In the genomic region with DNA sequence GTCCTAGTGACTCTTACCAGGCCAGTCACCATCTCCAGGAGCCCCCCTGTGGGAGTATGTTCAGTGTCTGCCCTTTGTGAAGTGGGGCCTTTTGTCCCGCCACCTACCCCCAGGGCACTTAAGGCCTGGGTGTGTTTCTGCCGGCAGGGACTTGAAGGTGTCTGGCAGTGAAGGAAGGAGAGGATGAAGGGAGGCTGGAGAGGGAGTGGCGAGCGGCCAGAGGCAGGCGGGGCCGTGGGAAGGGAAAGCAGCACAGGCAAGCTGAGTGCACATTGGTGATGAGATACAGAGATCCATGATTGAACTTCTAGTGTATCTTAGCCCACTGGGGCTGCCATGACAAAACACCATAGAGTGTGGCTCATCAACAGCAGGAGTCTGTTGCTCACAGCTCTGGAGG, we compare ENCODE assay signal across 19 cellular contexts. TPM values are rescaled to one million over a fixed set of nuclear protein-coding genes. Genes with fewer than 3 reads are reported as not detected.
A peak's percentile ranks its signal among the peaks of the same experiment; 100 is the strongest.
DNase-seq lines count a peak whose midpoint lies in the region; ATAC-seq, FAIRE-seq and TF ChIP-seq lines count a peak whose summit lies in the region.
"Had no signal": no experiment of that assay in that cellular context is flagged by ENCODE, and none has a peak within 500 bp of the region (broad histone marks: within the 10 kb centered on the region; RNA-seq: fewer than 3 reads in every experiment).

No MANE protein-coding gene starts in this region.

- TF ChIP-seq RAD21 in IMR-90 (IDR thresholded peaks at IDR 0.05; ENCODE audit: low read length) (no peak), GM12878 (IDR thresholded peaks at IDR 0.05; ENCODE audit: insufficient read depth, low read depth, low read length) (no peak)

- no peak overlapping the region for H3K4me3 ChIP-seq in IMR-90 (ENCODE audit: insufficient read depth, low read depth, low read length)
- no peak overlapping the region for H3K4me3 ChIP-seq in GM12878
- H3K4me3 ChIP-seq: GM23248, PC-9 had no signal

- H2BK15ac ChIP-seq in IMR-90 (ENCODE audit: low read depth, low read length): no peak overlapping the region

- peaks cover 5% of the 10 kb centered on the region for H3K36me3 Mint-ChIP-seq in activated naive CD8-positive, alpha-beta T cell
- H3K36me3 Mint-ChIP-seq in activated naive CD8-positive, alpha-beta T cell treated with anti-CD3 and anti-CD28 coated beads, Interleukin-2, amount 50 U/mL, for 24 hours (ENCODE audit: low read depth): peaks cover 56% of the 10 kb centered on the region
- H3K36me3 Mint-ChIP-seq in neural crest cell (ENCODE audit: low read depth): peaks cover 19% of the 10 kb centered on the region

- TF ChIP-seq CTCF in IMR-90 (conservative IDR thresholded peaks at IDR 0.05; ENCODE audit: low read depth, low read length) (no peak), GM12878 (IDR thresholded peaks at IDR 0.05 in 2 of 3, conservative IDR thresholded peaks at IDR 0.05 in 1 of 3; ENCODE audit: control insufficient read depth in 2 of 3, extremely low read depth in 1 of 3, insufficient read depth in 1 of 3, low read depth in 3 of 3, low read length in 3 of 3) (no peak), neural crest cell (conservative IDR thresholded peaks at IDR 0.05) (no peak)

- no peak for TF ChIP-seq EP300 in GM12878 (IDR thresholded peaks at IDR 0.05; ENCODE audit: borderline replicate concordance in 1 of 2, control insufficient read depth in 1 of 2, low read depth in 2 of 2, low read length in 2 of 2)

- peaks cover 7% of the 10 kb centered on the region for H3K4me1 Mint-ChIP-seq in activated naive CD8-positive, alpha-beta T cell (ENCODE audit: low read depth)
- H3K4me1 Mint-ChIP-seq in activated naive CD8-positive, alpha-beta T cell treated with anti-CD3 and anti-CD28 coated beads, Interleukin-2, amount 50 U/mL, for 24 hours: peaks cover 7% of the 10 kb centered on the region
- no peaks in the 10 kb centered on the region for H3K4me1 Mint-ChIP-seq in neural crest cell

- no peak overlapping the region for H2BK5ac ChIP-seq in IMR-90 (ENCODE audit: low read depth, low read length, poor library complexity, severe bottlenecking)

- no peak overlapping the region for H3K4me2 ChIP-seq in IMR-90 (ENCODE audit: low read depth, low read length)
- no peak overlapping the region for H3K4me2 ChIP-seq in GM12878 (ENCODE audit: control insufficient read depth, insufficient read depth)
- H3K4me2 ChIP-seq: PC-9 had no signal

- H3K27me3 ChIP-seq in IMR-90 (ENCODE audit: control insufficient read depth, insufficient read depth, low read length): no peaks in the 10 kb centered on the region
- no peaks in the 10 kb centered on the region for H3K27me3 ChIP-seq in GM12878 (replicated peaks in 1 of 2; ENCODE audit: control insufficient read depth in 2 of 2, insufficient read depth in 2 of 2, low read length in 1 of 2)

- no peaks in the 10 kb centered on the region for H3K9me3 ChIP-seq in IMR-90 (ENCODE audit: control insufficient read depth, insufficient read depth, low read length)
- no peaks in the 10 kb centered on the region for H3K9me3 ChIP-seq in GM12878 (replicated peaks; ENCODE audit: control insufficient read depth, insufficient read depth, low read length)

- peaks cover 42% of the 10 kb centered on the region for H3K9me1 ChIP-seq in IMR-90 (ENCODE audit: insufficient read depth, low read length)

- dilution Hi-C loops in IMR-90 (cut with HindIII; ENCODE audit: low sequenced_read_pairs, unreplicated experiment): no loop called here

- no peaks in the 10 kb centered on the region for H3K79me2 ChIP-seq in GM12878 (ENCODE audit: control insufficient read depth, insufficient read depth, low read length)

- no peak overlapping the region for H4K8ac ChIP-seq in IMR-90 (ENCODE audit: low read depth in 2 of 2, low read length in 2 of 2)

- no peak overlapping the region for H2BK20ac ChIP-seq in IMR-90 (ENCODE audit: low read depth, low read length)

- FAIRE-seq in GM12878 (lab: Jason Lieb, UNC): no peak
- FAIRE-seq: GM12892 had no signal

- peaks cover 47 to 77% of the 10 kb centered on the region in 2 experiments for H3K79me1 ChIP-seq in IMR-90 (ENCODE audit: low read depth in 1 of 2, low read length in 2 of 2)

- in situ Hi-C loops in IMR-90 (cut with MboI; ENCODE audit: low sequenced_read_pairs): loop anchor here (25.0 kb wide), 1 partner anchor 290 kb away; no protein-coding TSS in a partner anchor
- in situ Hi-C loops in GM12878 (cut with MboI): no loop called here

- H4K5ac ChIP-seq in IMR-90 (ENCODE audit: low read depth, low read length): no peak overlapping the region

- BruUV-seq in IMR-90 (replicated peaks; lab: Mats Ljungman, UMichigan) (no TSS peak), GM12878 (replicated peaks; lab: Mats Ljungman, UMichigan) (no TSS peak)

- ATAC-seq in activated naive CD8-positive, alpha-beta T cell treated with anti-CD3 and anti-CD28 coated beads, Interleukin-2, amount 50 U/mL, for 24 hours: no peak
- ATAC-seq in IMR-90 (ENCODE audit: low read depth) (peak; percentile 55), GM12878 (no peak), HG03571 (IDR thresholded peaks at IDR 0.05; ENCODE audit: unreplicated experiment) (no peak)
- ATAC-seq: HCT116 had no signal

- H2AK5ac ChIP-seq in IMR-90 (ENCODE audit: low read depth, low read length): no peak overlapping the region

- H3K56ac ChIP-seq in IMR-90 (ENCODE audit: extremely low read depth, insufficient read depth, low read length): no peak overlapping the region

- SMC1A ChIA-PET in GM12878 (lab: Charles Lee; ENCODE audit: uncharacterized antibody, unreplicated experiment): no interaction called here

- no peak overlapping the region for H3K18ac ChIP-seq in IMR-90 (ENCODE audit: low read depth, low read length)

- H4K91ac ChIP-seq in IMR-90 (ENCODE audit: insufficient read depth, low read depth, low read length): no peak overlapping the region

- TF ChIP-seq POLR2A in IMR-90 (IDR thresholded peaks at IDR 0.05; ENCODE audit: low read depth, low read length) (no peak), GM12878 (IDR thresholded peaks at IDR 0.05; ENCODE audit: low read depth, low read length) (peak; percentile 19; the same call in 1 of the 2 replicates)

- H3K9me3 Mint-ChIP-seq in activated naive CD8-positive, alpha-beta T cell (ENCODE audit: low read depth): no peaks in the 10 kb centered on the region
- H3K9me3 Mint-ChIP-seq in activated naive CD8-positive, alpha-beta T cell treated with anti-CD3 and anti-CD28 coated beads, Interleukin-2, amount 50 U/mL, for 24 hours: no peaks in the 10 kb centered on the region
- no peaks in the 10 kb centered on the region for H3K9me3 Mint-ChIP-seq in neural crest cell

- POLR2A ChIA-PET in IMR-90 (lab: Charles Lee; ENCODE audit: unreplicated experiment) (no interaction called here), GM12878 (lab: Charles Lee) (no interaction called here)

- H3K27ac ChIP-seq in IMR-90 (ENCODE audit: insufficient read depth, low read length) (peak overlapping the region; percentile 8; the same call in 1 of the 2 replicates), GM12878 (ENCODE audit: control insufficient read depth, insufficient read depth) (no peak overlapping the region)
- H3K27ac ChIP-seq: GM23248, PC-9 had no signal

- H3K23ac ChIP-seq in IMR-90 (ENCODE audit: low read depth, low read length): peak overlapping the region; percentile 61; the same call in 1 of the 2 replicates

- intact Hi-C loops in IMR-90 (cut with micrococcal nuclease) (no loop called here), GM12878 (cut with micrococcal nuclease; ENCODE audit: unreplicated experiment) (no loop called here)

- CTCF ChIA-PET in IMR-90 (lab: Yijun Ruan, JAX): no interaction called here
- CTCF ChIA-PET in GM12878 (lab: Yijun Ruan, JAX): no interaction called here

- 0% methylated on average over 1 of the region's 6 CpGs; no CpG with 5 or more reads in 1 of the 2 experiments for WGBS in IMR-90 (ENCODE audit: extremely low coverage in 2 of 2, insufficient read length in 1 of 2), 2 experiments
- 98% methylated on average over 6 of the region's 6 CpGs for WGBS in GM12878 (ENCODE audit: insufficient coverage, insufficient replicate concordance, low lambda C conversion rate, missing lambda C conversion rate)

- DNase-seq in activated naive CD8-positive, alpha-beta T cell treated with anti-CD3 and anti-CD28 coated beads, Interleukin-2, amount 50 U/mL, for 24 hours: no peak
- peak; percentile 33 for DNase-seq in IMR-90
- DNase-seq in GM12878 (ENCODE audit: low read depth, low spot score): no peak
- no peak for DNase-seq in neural crest cell (ENCODE audit: low read depth, low spot score)
- DNase-seq in NCI-H774 (lab: John Stamatoyannopoulos, UW): no peak
- DNase-seq in COLO829 (ENCODE audit: low spot score): no peak
- DNase-seq: CD4-positive, CD25-positive, alpha-beta regulatory T cell; DND-41; GDM1; GM23248; KG1; NCI-H1436; NCI-H2029; NCI-H82; PC-9 had no signal

- no peak overlapping the region for H3K4ac ChIP-seq in IMR-90 (ENCODE audit: low read depth, low read length)

- H4K20me1 ChIP-seq in IMR-90 (ENCODE audit: insufficient read depth, low read length) (peaks cover 51% of the 10 kb centered on the region), GM12878 (ENCODE audit: control insufficient read depth, insufficient read depth) (0 out of 2 replicates have a peak, but pooled peaks cover 4% of the 10 kb centered on the region)

- H3K9ac ChIP-seq in IMR-90 (ENCODE audit: low read depth, low read length) (no peak overlapping the region), GM12878 (ENCODE audit: control insufficient read depth, insufficient read depth, low read length) (no peak overlapping the region)
- H3K9ac ChIP-seq: GM23248 had no signal

- H3K14ac ChIP-seq in IMR-90 (replicated peaks; ENCODE audit: low read depth, low read length): no peak overlapping the region

- H2AK9ac ChIP-seq in IMR-90 (replicated peaks; ENCODE audit: low read depth, low read length, poor library complexity): peak overlapping the region; percentile 15

- peaks cover 57% of the 10 kb centered on the region for H3K36me3 ChIP-seq in IMR-90 (ENCODE audit: control insufficient read depth, insufficient read depth, low read length)
- peaks cover 22 to 31% of the 10 kb centered on the region in 2 experiments; a peak in 3 of 4 replicates for H3K36me3 ChIP-seq in GM12878 (ENCODE audit: control insufficient read depth in 2 of 2, insufficient read depth in 2 of 2, low read length in 1 of 2)

- no peaks in the 10 kb centered on the region for H3K27me3 Mint-ChIP-seq in activated naive CD8-positive, alpha-beta T cell
- no peaks in the 10 kb centered on the region for H3K27me3 Mint-ChIP-seq in activated naive CD8-positive, alpha-beta T cell treated with anti-CD3 and anti-CD28 coated beads, Interleukin-2, amount 50 U/mL, for 24 hours
- H3K27me3 Mint-ChIP-seq in neural crest cell (ENCODE audit: low read depth): no peaks in the 10 kb centered on the region
- H3K27me3 Mint-ChIP-seq: CD4-positive, CD25-positive, alpha-beta regulatory T cell had no signal

- H3K4me3 Mint-ChIP-seq in activated naive CD8-positive, alpha-beta T cell: no peak overlapping the region
- no peak overlapping the region for H3K4me3 Mint-ChIP-seq in activated naive CD8-positive, alpha-beta T cell treated with anti-CD3 and anti-CD28 coated beads, Interleukin-2, amount 50 U/mL, for 24 hours
- no peak overlapping the region for H3K4me3 Mint-ChIP-seq in neural crest cell
- H3K4me3 Mint-ChIP-seq: CD4-positive, CD25-positive, alpha-beta regulatory T cell had no signal

- RAD21 ChIA-PET in GM12878 (lab: Charles Lee; ENCODE audit: unreplicated experiment): no interaction called here

- no peak overlapping the region for H2BK120ac ChIP-seq in IMR-90 (ENCODE audit: low read depth, low read length)

- peak overlapping the region; percentile 61 for H3K27ac Mint-ChIP-seq in activated naive CD8-positive, alpha-beta T cell
- no peak overlapping the region for H3K27ac Mint-ChIP-seq in activated naive CD8-positive, alpha-beta T cell treated with anti-CD3 and anti-CD28 coated beads, Interleukin-2, amount 50 U/mL, for 24 hours
- peak overlapping the region; percentile 65 for H3K27ac Mint-ChIP-seq in neural crest cell (ENCODE audit: unreplicated experiment)

- H3K4me1 ChIP-seq in IMR-90 (ENCODE audit: control insufficient read depth, insufficient read depth, low read length) (peaks cover 8% of the 10 kb centered on the region; the same call in 1 of the 2 replicates), GM12878 (ENCODE audit: control insufficient read depth, insufficient read depth, low read length) (no peaks in the 10 kb centered on the region)

- no peak overlapping the region for H2AFZ ChIP-seq in IMR-90 (replicated peaks; ENCODE audit: low read length, poor library complexity)
- H2AFZ ChIP-seq in GM12878 (ENCODE audit: control insufficient read depth, low read depth, low read length): no peak overlapping the region
- H2AFZ ChIP-seq: GM23248, PC-9 had no signal

RNA-seq across cellular contexts. Expression of a gene that starts 17.5 kb away (rescaled TPM):
- total RNA-seq in IMR-90 (2012; rRNA removed): 128 and 146 TPM in 2 replicates
- 68.7 and 86.0 TPM in 2 replicates for polyA plus RNA-seq in IMR-90 (2012; rRNA removed)
- 35.5 and 36.9 TPM in 2 replicates for polyA plus RNA-seq in IMR-90 (2012; cell fraction: cytosol; rRNA removed)
- polyA plus RNA-seq in IMR-90 (2012; cell fraction: nucleus; rRNA removed; ENCODE audit: low replicate concordance): 77.4 and 122 TPM in 2 replicates
- total RNA-seq in GM12878 (2013; cell fraction: nucleolus; rRNA removed): 136 and 144 TPM in 2 replicates
- total RNA-seq in GM12878 (2014; rRNA removed): 73.8 and 74.3 TPM in 2 replicates
- 50.1 and 50.8 TPM in 2 replicates for total RNA-seq in GM12878 (2014; rRNA removed; fragmentation: Illumina TruSeq; extraction: Trizol)
- 55.7 and 60.9 TPM in 2 replicates for total RNA-seq in GM12878 (2021)
- 31.1 TPM for polyA plus RNA-seq in GM12878 (2011; ENCODE audit: low read depth)
- polyA plus RNA-seq in GM12878 (2011; rRNA removed): 40.1 and 42.3 TPM in 2 replicates
- polyA plus RNA-seq in GM12878 (2011; cell fraction: cytosol; rRNA removed): 30.7 and 37.1 TPM in 2 replicates
- 78.6 and 86.5 TPM in 2 replicates for polyA plus RNA-seq in GM12878 (2011; cell fraction: nucleus; rRNA removed)
- polyA plus RNA-seq in GM12878 (2012): 40.8 and 43.4 TPM in 2 replicates
- 45.1 and 48.0 TPM in 2 replicates for polyA plus RNA-seq in GM12878 (2014; fragmentation: Illumina TruSeq; extraction: Trizol)
- 10 to 100 TPM; 19.7 to 21.8 TPM for polyA plus RNA-seq in GM12878 (2014; fragmentation: Nextera tagmentation; extraction: Ambion mirVana)
- polyA plus RNA-seq in GM12878 (2014; rRNA removed): 60.4 and 60.9 TPM in 2 replicates
- 10 to 100 TPM; 64.1 to 66.5 TPM for polyA plus RNA-seq in GM12878 (2016; fragmentation: Nextera tagmentation; extraction: Ambion mirVana)
- polyA minus RNA-seq in GM12878 (2011; rRNA and poly(A)+ RNA removed): 46.0 and 47.9 TPM in 2 replicates
- 10.2 and 13.0 TPM in 2 replicates for polyA minus RNA-seq in GM12878 (2011; cell fraction: cytosol; rRNA and poly(A)+ RNA removed)
- 39.2 and 65.7 TPM in 2 replicates for polyA minus RNA-seq in GM12878 (2011; cell fraction: nucleus; rRNA and poly(A)+ RNA removed)
- total RNA-seq in neural crest cell: 63.0 and 63.9 TPM in 2 replicates

RNA-seq across cellular contexts. Expression of a gene that starts 18.4 kb away (rescaled TPM):
- total RNA-seq in IMR-90 (2012; rRNA removed) (72.8 and 90.9 TPM in 2 replicates), GM12878 (2014; rRNA removed) (53.5 and 61.0 TPM in 2 replicates), GM12878 (2014; rRNA removed; fragmentation: Illumina TruSeq; extraction: Trizol) (44.6 and 46.1 TPM in 2 replicates), GM12878 (2021) (37.0 and 37.6 TPM in 2 replicates), neural crest cell (56.9 and 60.4 TPM in 2 replicates)
- polyA plus RNA-seq in IMR-90 (2012; rRNA removed) (71.7 and 83.5 TPM in 2 replicates), GM12878 (2011; rRNA removed) (98.1 and 107 TPM in 2 replicates), GM12878 (2014; fragmentation: Illumina TruSeq; extraction: Trizol) (47.2 and 57.0 TPM in 2 replicates), GM12878 (2014; fragmentation: Nextera tagmentation; extraction: Ambion mirVana) (10 to 100 TPM; 65.4 to 71.8 TPM), GM12878 (2014; rRNA removed) (48.3 and 54.4 TPM in 2 replicates), GM12878 (2016; fragmentation: Nextera tagmentation; extraction: Ambion mirVana) (10 to 100 TPM; 62.1 to 70.0 TPM)
- polyA plus RNA-seq in IMR-90 (2012; cell fraction: cytosol; rRNA removed): 25.2 and 46.9 TPM in 2 replicates
- polyA plus RNA-seq in IMR-90 (2012; cell fraction: nucleus; rRNA removed; ENCODE audit: low replicate concordance): 56.5 and 157 TPM in 2 replicates
- 259 and 265 TPM in 2 replicates for total RNA-seq in GM12878 (2013; cell fraction: nucleolus; rRNA removed)
- 32.5 TPM for polyA plus RNA-seq in GM12878 (2011; ENCODE audit: low read depth)
- polyA plus RNA-seq in GM12878 (2011; cell fraction: cytosol; rRNA removed): 47.3 and 48.2 TPM in 2 replicates
- 104 and 109 TPM in 2 replicates for polyA plus RNA-seq in GM12878 (2011; cell fraction: nucleus; rRNA removed)
- polyA plus RNA-seq in GM12878 (2012): 39.0 and 42.4 TPM in 2 replicates
- polyA minus RNA-seq in GM12878 (2011; rRNA and poly(A)+ RNA removed): 53.5 and 76.1 TPM in 2 replicates
- polyA minus RNA-seq in GM12878 (2011; cell fraction: cytosol; rRNA and poly(A)+ RNA removed): 15.5 and 16.0 TPM in 2 replicates
- polyA minus RNA-seq in GM12878 (2011; cell fraction: nucleus; rRNA and poly(A)+ RNA removed): 49.1 and 52.4 TPM in 2 replicates
